8 cellular contexts compared by ENCODE assay signal in genomic region chr2:24409700-24410556, GRCh38. TPM values are rescaled to one million over a fixed set of nuclear protein-coding genes. Genes with fewer than 3 reads are reported as not detected.
A peak's percentile ranks its signal among the peaks of the same experiment; 100 is the strongest.
DNase-seq lines count a peak whose midpoint lies in the region; ATAC-seq and TF ChIP-seq lines count a peak whose summit lies in the region.

No MANE protein-coding gene starts in this region.

- peak; percentile 80 for TF ChIP-seq CTCF in GM10248 (IDR thresholded peaks at IDR 0.05; ENCODE audit: control extremely low read depth, extremely low read depth, low read depth, missing control alignments)
- peak; percentile 83 for TF ChIP-seq CTCF in cardiac fibroblast (IDR thresholded peaks at IDR 0.05; ENCODE audit: low read depth, low read length)

- DNase-seq in 8988T, result peak; percentile 49
- DNase-seq in GM10248 (ENCODE audit: extremely low spot score), result peak; percentile 77
- DNase-seq in NCI-H1417 (lab: John Stamatoyannopoulos, UW), result peak; percentile 62 to 90 (median 80)
- peak; percentile 91 for DNase-seq in SK-MEL-5 (ENCODE audit: low read depth, low spot score)
- peak; percentile 84 for DNase-seq in cardiac fibroblast (ENCODE audit: low read depth in 2 of 2)
- peak; percentile 74 for DNase-seq in kidney tubule cell (ENCODE audit: low spot score)
- peak; percentile 9 to 17 for DNase-seq in stimulated activated CD8-positive, alpha-beta memory T cell treated with anti-CD3 and anti-CD28 coated beads, Interleukin-7, amount 100 ng/mL, for 4 hours (ENCODE audit: low read depth in 2 of 2)

- no peak for ATAC-seq in HG03565 (IDR thresholded peaks at IDR 0.05; ENCODE audit: unreplicated experiment)

- CTCF ChIA-PET in GM10248 (lab: Yijun Ruan, JAX), result interaction anchor here (0.7 to 3.7 kb wide), 52 partner anchors 9 to 819 kb away, joined by 3 to 125 read pairs (median 4); partner anchors contain the start of genes CENPO, NCOA1 and PTRHD1

- H3K4me3 ChIP-seq in cardiac fibroblast (replicated peaks in 1 of 2; ENCODE audit: low read depth in 2 of 2, low read length in 2 of 2), result no peak overlapping the region

- POLR2A ChIA-PET in GM10248 (lab: Yijun Ruan, JAX), result no interaction called here

- in situ Hi-C loops in SK-MEL-5 (cut with HindIII; ENCODE audit: low pct_unique_long_range_greater_than_20kb, low sequenced_read_pairs), result no loop called here

RNA-seq across cellular contexts. Expression of gene ITSN2, which starts 49.6 kb away (rescaled TPM):
- total RNA-seq in SK-MEL-5 (2014; rRNA removed; shearing (Covaris generic)), result 29.7 and 39.5 TPM in 2 replicates
- polyA plus RNA-seq in SK-MEL-5 (2015; cell fraction: cytosol; rRNA removed), result 38.4 and 41.8 TPM in 2 replicates
- polyA plus RNA-seq in SK-MEL-5 (2015; cell fraction: nucleus; rRNA removed), result 90.5 and 116 TPM in 2 replicates

Comparison
In these comparisons a context has a peak if more than half of its experiments do, and no peak if none do; other contexts are left out.
1. DNase-seq: peak in every context shown above with its lines; median percentile 91 in SK-MEL-5; 84 in cardiac fibroblast; 80 in NCI-H1417; 77 in GM10248; 74 in kidney tubule cell; 49 in 8988T; 13 in stimulated activated CD8-positive, alpha-beta memory T cell treated with anti-CD3 and anti-CD28 coated beads, Interleukin-7, amount 100 ng/mL, for 4 hours.